Comparison of ENCODE assay signal across 24 cellular contexts in genomic region chr7:1967512-1968396, GRCh38.
DNase-seq lines count a peak whose midpoint lies in the region; ATAC-seq, FAIRE-seq and TF ChIP-seq lines count a peak whose summit lies in the region.
"Had no signal": no experiment of that assay in that cellular context is flagged by ENCODE, and none has a peak within 500 bp of the region (broad histone marks: within the 10 kb centered on the region; RNA-seq: fewer than 3 reads in every experiment).

No MANE protein-coding gene starts in this region.

- peak overlapping the region; percentile 35; the same call in 1 of the 2 replicates for H4K8ac ChIP-seq in H1 (ENCODE audit: extremely low read depth, insufficient read depth, low read length)

- no peak overlapping the region for H2BK15ac ChIP-seq in H1 (ENCODE audit: low read length)

- CTCF ChIA-PET in activated CD4-positive, alpha-beta memory T cell treated with anti-CD3 and anti-CD28 coated beads, Interleukin-2, amount 10 ng/mL, durations not matched to agents 7 days and 5 days (lab: Charles Lee) = no interaction called here
- CTCF ChIA-PET in activated CD4-positive, alpha-beta memory T cell treated with anti-CD3 and anti-CD28 coated beads for 36 hours (lab: Charles Lee) = no interaction called here
- CTCF ChIA-PET in H1 (lab: Charles Lee; ENCODE audit: partially characterized antibody) = no interaction called here
- CTCF ChIA-PET in activated naive CD4-positive, alpha-beta T cell treated with anti-CD3 and anti-CD28 coated beads for 36 hours (lab: Charles Lee) = no interaction called here
- CTCF ChIA-PET in activated naive CD4-positive, alpha-beta T cell treated with anti-CD3 and anti-CD28 coated beads, Interleukin-2, amount 10 ng/mL, durations not matched to agents 7 days and 5 days (lab: Charles Lee) = no interaction called here

- no peak overlapping the region for H2BK120ac ChIP-seq in H1 (replicated peaks; ENCODE audit: low read depth, low read length)

- H2BK5ac ChIP-seq in H1 (ENCODE audit: low read depth, low read length) = no peak overlapping the region

- H3K27me3 Mint-ChIP-seq in activated CD4-positive, alpha-beta memory T cell treated with anti-CD3 and anti-CD28 coated beads, Interleukin-2, amount 10 ng/mL, durations not matched to agents 7 days and 5 days = no peaks in the 10 kb centered on the region
- H3K27me3 Mint-ChIP-seq in activated CD4-positive, alpha-beta memory T cell treated with anti-CD3 and anti-CD28 coated beads for 36 hours = no peaks in the 10 kb centered on the region
- no peaks in the 10 kb centered on the region for H3K27me3 Mint-ChIP-seq in activated naive CD4-positive, alpha-beta T cell treated with anti-CD3 and anti-CD28 coated beads for 36 hours (ENCODE audit: low read depth)
- no peaks in the 10 kb centered on the region for H3K27me3 Mint-ChIP-seq in activated naive CD4-positive, alpha-beta T cell treated with anti-CD3 and anti-CD28 coated beads, Interleukin-2, amount 10 ng/mL, durations not matched to agents 7 days and 5 days
- H3K27me3 Mint-ChIP-seq: dendritic cell treated with granulocyte-macrophage colony-stimulating factor and Interleukin-4, amounts not matched to agents 40 ng/mL and 50 ng/mL, for 4 days had no signal

- no peak overlapping the region for H3K27ac ChIP-seq in H1 (ENCODE audit: low read depth, low read length)
- H3K27ac ChIP-seq: C4-2B, cardiac muscle cell, PC-9, suprapubic skin, vagina had no signal

- no peak for TF ChIP-seq EP300 in H1 (IDR thresholded peaks at IDR 0.05; ENCODE audit: borderline replicate concordance in 1 of 2, low read depth in 2 of 2, low read length in 2 of 2)

- H3K9me3 Mint-ChIP-seq in activated CD4-positive, alpha-beta memory T cell treated with anti-CD3 and anti-CD28 coated beads, Interleukin-2, amount 10 ng/mL, durations not matched to agents 7 days and 5 days = peaks cover 9% of the 10 kb centered on the region
- H3K9me3 Mint-ChIP-seq in activated CD4-positive, alpha-beta memory T cell treated with anti-CD3 and anti-CD28 coated beads for 36 hours = peaks cover 4% of the 10 kb centered on the region
- peaks cover 5% of the 10 kb centered on the region for H3K9me3 Mint-ChIP-seq in activated naive CD4-positive, alpha-beta T cell treated with anti-CD3 and anti-CD28 coated beads for 36 hours
- peaks cover 4% of the 10 kb centered on the region for H3K9me3 Mint-ChIP-seq in activated naive CD4-positive, alpha-beta T cell treated with anti-CD3 and anti-CD28 coated beads, Interleukin-2, amount 10 ng/mL, durations not matched to agents 7 days and 5 days
- H3K9me3 Mint-ChIP-seq: mesothelial cell of epicardium; natural killer cell treated with Interleukin-12 subunit alpha and Interleukin-12 subunit beta and Interleukin-15 and Interleukin-18, amount 100 ng/mL, for 72 hours had no signal

- no peak overlapping the region for H3K9ac ChIP-seq in H1 (replicated peaks in 1 of 4; ENCODE audit: extremely low read depth in 1 of 4, low read depth in 3 of 4, low read length in 3 of 4)

- H4K91ac ChIP-seq in H1 (replicated peaks; ENCODE audit: insufficient read length, low read length) = no peak overlapping the region

- H3K36me3 ChIP-seq in H1 (ENCODE audit: control insufficient read depth in 2 of 4, insufficient read depth in 4 of 4, low read length in 3 of 4) = no peaks in the 10 kb centered on the region
- H3K36me3 ChIP-seq: cardiac muscle cell, HAP-1, vagina had no signal

- no peaks in the 10 kb centered on the region for H3K23me2 ChIP-seq in H1 (ENCODE audit: low read depth, low read length)

- ATAC-seq in GM18511 (IDR thresholded peaks at IDR 0.05; ENCODE audit: unreplicated experiment) = no peak
- ATAC-seq: natural killer cell treated with Interleukin-12 subunit alpha and Interleukin-12 subunit beta and Interleukin-15 and Interleukin-18, amount 100 ng/mL, for 72 hours had no signal

- H3K79me2 ChIP-seq in H1 (ENCODE audit: control insufficient read depth in 1 of 2, insufficient read depth in 2 of 2, low read length in 2 of 2) = no peaks in the 10 kb centered on the region

- no peak overlapping the region for H4K5ac ChIP-seq in H1 (ENCODE audit: insufficient read length, low read depth, low read length)

- no peak for DNase-seq in activated CD4-positive, alpha-beta memory T cell treated with anti-CD3 and anti-CD28 coated beads, Interleukin-2, amount 10 ng/mL, durations not matched to agents 7 days and 5 days
- no peak for DNase-seq in activated CD4-positive, alpha-beta memory T cell treated with anti-CD3 and anti-CD28 coated beads for 36 hours
- DNase-seq in COLO668 (lab: John Stamatoyannopoulos, UW; ENCODE audit: unreplicated experiment) (peak; percentile 45), H1 (ENCODE audit: low read depth in 1 of 2, low spot score in 2 of 2) (no peak), posterior vena cava (ENCODE audit: low spot score) (peak; percentile 72)
- DNase-seq in activated naive CD4-positive, alpha-beta T cell treated with anti-CD3 and anti-CD28 coated beads for 36 hours = no peak
- DNase-seq in activated naive CD4-positive, alpha-beta T cell treated with anti-CD3 and anti-CD28 coated beads, Interleukin-2, amount 10 ng/mL, durations not matched to agents 7 days and 5 days = no peak
- DNase-seq: activated CD4-positive, alpha-beta T cell treated with anti-CD3 and anti-CD28 coated beads, Interleukin-2, amount 50 U/mL, for 48 hours; activated gamma-delta T cell treated with Interleukin-2 at 50 U/mL for 16 hours; amygdala; KBM-7; kidney glomerular epithelial cell; MM.1S; NCI-H1694; PC-9 had no signal

- no peak for TF ChIP-seq POLR2A in H1 (IDR thresholded peaks at IDR 0.05; ENCODE audit: control extremely low read depth in 1 of 2, low read depth in 2 of 2, low read length in 2 of 2)

- peak overlapping the region; percentile 19 for H3K27ac Mint-ChIP-seq in activated CD4-positive, alpha-beta memory T cell treated with anti-CD3 and anti-CD28 coated beads, Interleukin-2, amount 10 ng/mL, durations not matched to agents 7 days and 5 days
- H3K27ac Mint-ChIP-seq in activated CD4-positive, alpha-beta memory T cell treated with anti-CD3 and anti-CD28 coated beads for 36 hours = no peak overlapping the region
- no peak overlapping the region for H3K27ac Mint-ChIP-seq in activated naive CD4-positive, alpha-beta T cell treated with anti-CD3 and anti-CD28 coated beads for 36 hours
- H3K27ac Mint-ChIP-seq in activated naive CD4-positive, alpha-beta T cell treated with anti-CD3 and anti-CD28 coated beads, Interleukin-2, amount 10 ng/mL, durations not matched to agents 7 days and 5 days = no peak overlapping the region
- H3K27ac Mint-ChIP-seq: dendritic cell treated with granulocyte-macrophage colony-stimulating factor and Interleukin-4, amounts not matched to agents 40 ng/mL and 50 ng/mL, for 4 days; mesothelial cell of epicardium; natural killer cell treated with Interleukin-12 subunit alpha and Interleukin-12 subunit beta and Interleukin-15 and Interleukin-18, amount 100 ng/mL, for 72 hours had no signal

- no peak overlapping the region for H2AK5ac ChIP-seq in H1 (ENCODE audit: low read depth, low read length)

- H3K36me3 Mint-ChIP-seq in activated CD4-positive, alpha-beta memory T cell treated with anti-CD3 and anti-CD28 coated beads, Interleukin-2, amount 10 ng/mL, durations not matched to agents 7 days and 5 days (ENCODE audit: low read depth) = peaks cover 36% of the 10 kb centered on the region
- peaks cover 12% of the 10 kb centered on the region for H3K36me3 Mint-ChIP-seq in activated CD4-positive, alpha-beta memory T cell treated with anti-CD3 and anti-CD28 coated beads for 36 hours
- peaks cover 25% of the 10 kb centered on the region for H3K36me3 Mint-ChIP-seq in activated naive CD4-positive, alpha-beta T cell treated with anti-CD3 and anti-CD28 coated beads for 36 hours (ENCODE audit: low read depth)
- H3K36me3 Mint-ChIP-seq in activated naive CD4-positive, alpha-beta T cell treated with anti-CD3 and anti-CD28 coated beads, Interleukin-2, amount 10 ng/mL, durations not matched to agents 7 days and 5 days = peaks cover 13% of the 10 kb centered on the region

- no peak overlapping the region for H3K4ac ChIP-seq in H1 (replicated peaks; ENCODE audit: insufficient read length, low read depth, low read length)

- POLR2A ChIA-PET in activated CD4-positive, alpha-beta memory T cell treated with anti-CD3 and anti-CD28 coated beads, Interleukin-2, amount 10 ng/mL, durations not matched to agents 7 days and 5 days (lab: Charles Lee) = no interaction called here
- POLR2A ChIA-PET in activated CD4-positive, alpha-beta memory T cell treated with anti-CD3 and anti-CD28 coated beads for 36 hours (lab: Charles Lee) = no interaction called here
- POLR2A ChIA-PET in H1 (lab: Charles Lee; ENCODE audit: partially characterized antibody) = no interaction called here

- no peak for FAIRE-seq in H1 (lab: Jason Lieb, UNC)

- no peaks in the 10 kb centered on the region for H3K4me1 ChIP-seq in H1 (replicated peaks in 1 of 4; ENCODE audit: control insufficient read depth in 3 of 4, insufficient read depth in 4 of 4, low read length in 3 of 4)
- H3K4me1 ChIP-seq: HAP-1, suprapubic skin, vagina had no signal

- H3K4me3 ChIP-seq in H1 (ENCODE audit: extremely low read depth in 1 of 4, insufficient read depth in 2 of 4, low read depth in 3 of 4, low read length in 4 of 4) = no peak overlapping the region
- H3K4me3 ChIP-seq: cardiac muscle cell, HAP-1, PC-9, suprapubic skin, vagina had no signal

- no peaks in the 10 kb centered on the region for H3K9me3 ChIP-seq in H1 (ENCODE audit: insufficient read depth in 2 of 2, low read depth in 1 of 2, low read length in 1 of 2)
- H3K9me3 ChIP-seq: HAP-1, suprapubic skin, vagina had no signal

- H4K20me1 ChIP-seq in H1 (replicated peaks in 1 of 2; ENCODE audit: control insufficient read depth in 1 of 2, insufficient read depth in 2 of 2, low read length in 2 of 2) = peaks cover 3 to 7% of the 10 kb centered on the region in 2 experiments

- no peaks in the 10 kb centered on the region for H3K27me3 ChIP-seq in H1 (replicated peaks in 1 of 4; ENCODE audit: control insufficient read depth in 3 of 4, extremely low read depth in 1 of 4, insufficient read depth in 3 of 4, low read length in 3 of 4)
- H3K27me3 ChIP-seq: cardiac muscle cell, suprapubic skin, vagina had no signal

- H2BK20ac ChIP-seq in H1 (ENCODE audit: low read length) = no peak overlapping the region

- H3K79me1 ChIP-seq in H1 (ENCODE audit: low read depth, low read length) = no peaks in the 10 kb centered on the region

- H3K23ac ChIP-seq in H1 (ENCODE audit: insufficient read length) = no peak overlapping the region

- no peak overlapping the region for H2BK12ac ChIP-seq in H1 (ENCODE audit: low read depth, low read length)

- WGBS in H1 (ENCODE audit: extremely low coverage in 1 of 2, insufficient coverage in 1 of 2, insufficient read length in 1 of 2, insufficient replicate concordance in 2 of 2, low coverage in 1 of 2, low lambda C conversion rate in 2 of 2, missing lambda C conversion rate in 1 of 2), 2 experiments = 94% methylated on average over 30 of the region's 45 CpGs; no CpG with 5 or more reads in 1 of the 2 experiments

- H2AFZ ChIP-seq in H1 (ENCODE audit: low read length) = no peak overlapping the region
- H2AFZ ChIP-seq: PC-9 had no signal

- TF ChIP-seq CTCF in H1 (IDR thresholded peaks at IDR 0.05; ENCODE audit: control extremely low read depth in 1 of 3, insufficient read depth in 1 of 3, low read depth in 1 of 3, low read length in 3 of 3) = no peak

- H3K4me3 Mint-ChIP-seq in activated CD4-positive, alpha-beta memory T cell treated with anti-CD3 and anti-CD28 coated beads, Interleukin-2, amount 10 ng/mL, durations not matched to agents 7 days and 5 days = no peak overlapping the region
- no peak overlapping the region for H3K4me3 Mint-ChIP-seq in activated CD4-positive, alpha-beta memory T cell treated with anti-CD3 and anti-CD28 coated beads for 36 hours
- H3K4me3 Mint-ChIP-seq in activated naive CD4-positive, alpha-beta T cell treated with anti-CD3 and anti-CD28 coated beads for 36 hours = no peak overlapping the region
- H3K4me3 Mint-ChIP-seq in activated naive CD4-positive, alpha-beta T cell treated with anti-CD3 and anti-CD28 coated beads, Interleukin-2, amount 10 ng/mL, durations not matched to agents 7 days and 5 days = no peak overlapping the region
- H3K4me3 Mint-ChIP-seq: dendritic cell treated with granulocyte-macrophage colony-stimulating factor and Interleukin-4, amounts not matched to agents 40 ng/mL and 50 ng/mL, for 4 days; mesothelial cell of epicardium; natural killer cell treated with Interleukin-12 subunit alpha and Interleukin-12 subunit beta and Interleukin-15 and Interleukin-18, amount 100 ng/mL, for 72 hours had no signal

- no peak overlapping the region for H3K56ac ChIP-seq in H1 (replicated peaks; ENCODE audit: insufficient read length, low read depth, low read length)

- intact Hi-C loops in activated CD4-positive, alpha-beta memory T cell treated with anti-CD3 and anti-CD28 coated beads for 36 hours (cut with micrococcal nuclease) = no loop called here
- intact Hi-C loops in posterior vena cava (cut with DNase I) = no loop called here
- intact Hi-C loops in activated naive CD4-positive, alpha-beta T cell treated with anti-CD3 and anti-CD28 coated beads for 36 hours (cut with micrococcal nuclease) = no loop called here

- no peak overlapping the region for H3K4me2 ChIP-seq in H1 (ENCODE audit: insufficient read depth in 1 of 2, low read depth in 2 of 2, low read length in 2 of 2)
- H3K4me2 ChIP-seq: PC-9 had no signal

- H3K14ac ChIP-seq in H1 (ENCODE audit: insufficient read length) = no peak overlapping the region

- no peak for TF ChIP-seq RAD21 in H1 (IDR thresholded peaks at IDR 0.05 in 1 of 2, conservative IDR thresholded peaks at IDR 0.05 in 1 of 2; ENCODE audit: low read depth in 2 of 2, low read length in 2 of 2)

- no peak overlapping the region for H3K18ac ChIP-seq in H1 (ENCODE audit: extremely low read depth, low read length)

- H3K4me1 Mint-ChIP-seq in activated CD4-positive, alpha-beta memory T cell treated with anti-CD3 and anti-CD28 coated beads, Interleukin-2, amount 10 ng/mL, durations not matched to agents 7 days and 5 days = peaks cover 7% of the 10 kb centered on the region
- peaks cover 7% of the 10 kb centered on the region for H3K4me1 Mint-ChIP-seq in activated CD4-positive, alpha-beta memory T cell treated with anti-CD3 and anti-CD28 coated beads for 36 hours (ENCODE audit: low read depth)
- peaks cover 15% of the 10 kb centered on the region for H3K4me1 Mint-ChIP-seq in activated naive CD4-positive, alpha-beta T cell treated with anti-CD3 and anti-CD28 coated beads for 36 hours (ENCODE audit: low read depth)
- peaks cover 28% of the 10 kb centered on the region for H3K4me1 Mint-ChIP-seq in activated naive CD4-positive, alpha-beta T cell treated with anti-CD3 and anti-CD28 coated beads, Interleukin-2, amount 10 ng/mL, durations not matched to agents 7 days and 5 days

Comparison
In these comparisons a context has a peak if more than half of its experiments do, and no peak if none do; other contexts are left out.
1. DNase-seq: peak in COLO668 (single experiment) and posterior vena cava (single experiment); none in activated CD4-positive, alpha-beta memory T cell treated with anti-CD3 and anti-CD28 coated beads, Interleukin-2, amount 10 ng/mL, durations not matched to agents 7 days and 5 days (single experiment), activated CD4-positive, alpha-beta memory T cell treated with anti-CD3 and anti-CD28 coated beads for 36 hours (single experiment), H1 (0 of 2), activated naive CD4-positive, alpha-beta T cell treated with anti-CD3 and anti-CD28 coated beads for 36 hours (single experiment) and activated naive CD4-positive, alpha-beta T cell treated with anti-CD3 and anti-CD28 coated beads, Interleukin-2, amount 10 ng/mL, durations not matched to agents 7 days and 5 days (single experiment).